In genomic region chr12:57941165-57941894, GRCh38 we compare ENCODE assay signal across 8 cellular contexts. TPM values are rescaled to one million over a fixed set of nuclear protein-coding genes. Genes with fewer than 3 reads are reported as not detected.
DNase-seq lines count a peak whose midpoint lies in the region; ATAC-seq and TF ChIP-seq lines count a peak whose summit lies in the region.

A gene with protein sequence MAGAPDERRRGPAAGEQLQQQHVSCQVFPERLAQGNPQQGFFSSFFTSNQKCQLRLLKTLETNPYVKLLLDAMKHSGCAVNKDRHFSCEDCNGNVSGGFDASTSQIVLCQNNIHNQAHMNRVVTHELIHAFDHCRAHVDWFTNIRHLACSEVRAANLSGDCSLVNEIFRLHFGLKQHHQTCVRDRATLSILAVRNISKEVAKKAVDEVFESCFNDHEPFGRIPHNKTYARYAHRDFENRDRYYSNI (plus strand): TSS chr12:57941567. CDS start chr12:57941702, 135 bp downstream.

- TF ChIP-seq POLR2A in lower leg skin (IDR thresholded peaks at IDR 0.05), result peak in 1 of 2 donors; percentile 56

- peaks cover 29% of the 10 kb centered on the region for H3K4me1 ChIP-seq in CD4-positive, CD25-positive, alpha-beta regulatory T cell (ENCODE audit: control insufficient read depth, insufficient read depth, low read length, poor library complexity, severe bottlenecking)

- H3K27me3 Mint-ChIP-seq in CD4-positive, CD25-positive, alpha-beta regulatory T cell, result no peaks in the 10 kb centered on the region

- peak within 1 kb of the TSS; percentile 95 to 99 (median 99) for H3K27ac Mint-ChIP-seq in CD4-positive, CD25-positive, alpha-beta regulatory T cell

- no peaks in the 10 kb centered on the region for H3K36me3 Mint-ChIP-seq in CD4-positive, CD25-positive, alpha-beta regulatory T cell

- peak within 1 kb of the TSS; percentile 78 for H3K4me3 ChIP-seq in CD4-positive, CD25-positive, alpha-beta regulatory T cell (ENCODE audit: low read depth, low read length)
- peak within 1 kb of the TSS; percentile 63 for H3K4me3 ChIP-seq in lower leg skin (ENCODE audit: low read depth, poor library complexity, severe bottlenecking)

- ATAC-seq in CD4-positive, CD25-positive, alpha-beta regulatory T cell (ENCODE audit: low read depth in 2 of 2), result peak; percentile 94 to 97
- ATAC-seq in GM19452 (IDR thresholded peaks at IDR 0.05; ENCODE audit: unreplicated experiment), result peak; percentile 82
- ATAC-seq in HG03575 (IDR thresholded peaks at IDR 0.05; ENCODE audit: extremely low read depth, insufficient number of reproducible peaks, low FRiP score, unreplicated experiment), result peak; percentile 85

- peaks cover 19 to 50% (median 37%) of the 10 kb centered on the region in 4 donors for H3K4me1 Mint-ChIP-seq in CD4-positive, CD25-positive, alpha-beta regulatory T cell

- H3K36me3 ChIP-seq in CD4-positive, CD25-positive, alpha-beta regulatory T cell (ENCODE audit: control insufficient read depth, insufficient read depth, low read length), result no peaks in the 10 kb centered on the region

- 0% methylated on average over 26 to 54 of the region's 55 CpGs for WGBS in lower leg skin, 2 donors

- H3K9me3 Mint-ChIP-seq in CD4-positive, CD25-positive, alpha-beta regulatory T cell, result no peaks in the 10 kb centered on the region

- no peak for TF ChIP-seq CTCF in lower leg skin (IDR thresholded peaks at IDR 0.05)

- peak; percentile 87 to 96 (median 93) for DNase-seq in CD4-positive, CD25-positive, alpha-beta regulatory T cell
- DNase-seq in NCI-H82 (lab: John Stamatoyannopoulos, UW) (peak; percentile 98), dermis microvascular lymphatic vessel endothelial cell (ENCODE audit: low read depth in 2 of 2) (peak; percentile 35 to 87), lower leg skin (ENCODE audit: low spot score in 2 of 2) (peak; percentile 90 to 98)
- DNase-seq in activated CD4-positive, alpha-beta T cell treated with anti-CD3 and anti-CD28 coated beads, Interleukin-2, amount 50 U/mL, for 48 hours, result peak; percentile 84 to 87
- peak; percentile 83 to 88 for DNase-seq in stimulated activated CD4-positive, alpha-beta T cell treated with anti-CD3 and anti-CD28 coated beads, Interleukin-4, amount 100 ng/mL, for 4 hours

- peak within 1 kb of the TSS; percentile 92 for H3K27ac ChIP-seq in CD4-positive, CD25-positive, alpha-beta regulatory T cell (ENCODE audit: insufficient read depth, low read length, poor library complexity, severe bottlenecking)

- H3K9me3 ChIP-seq in CD4-positive, CD25-positive, alpha-beta regulatory T cell (ENCODE audit: control insufficient read depth in 2 of 2, low read length in 2 of 2), result no peaks in the 10 kb centered on the region

- H3K4me3 Mint-ChIP-seq in CD4-positive, CD25-positive, alpha-beta regulatory T cell, result peak within 1 kb of the TSS; percentile 92 to 97 (median 96)

- no peaks in the 10 kb centered on the region for H3K27me3 ChIP-seq in CD4-positive, CD25-positive, alpha-beta regulatory T cell (ENCODE audit: control insufficient read depth, insufficient read depth, low read length)

- intact Hi-C loops in lower leg skin (cut with DNase I; ENCODE audit: low total_unique reads), result no loop called here

RNA-seq across cellular contexts. Expression of the gene that starts here (rescaled TPM):
- 4.8 TPM for total RNA-seq in CD4-positive, CD25-positive, alpha-beta regulatory T cell
- 10 to 100 TPM; 16.2 to 40.7 (median 26.1) TPM for polyA plus RNA-seq in CD4-positive, CD25-positive, alpha-beta regulatory T cell
- total RNA-seq in dermis microvascular lymphatic vessel endothelial cell (6.3 and 10.1 TPM in 2 replicates), lower leg skin (10 to 100 TPM in 2 of 4 donors, 1 to 10 TPM in 2; 3.0 to 14.3 (median 10.8) TPM)

Comparison
In these comparisons a context has a peak if more than half of its experiments do, and no peak if none do; other contexts are left out.
1. Peak in every context shown above with its lines: DNase-seq, ATAC-seq, H3K4me3 ChIP-seq and H3K27ac ChIP-seq.